In the genomic region with DNA sequence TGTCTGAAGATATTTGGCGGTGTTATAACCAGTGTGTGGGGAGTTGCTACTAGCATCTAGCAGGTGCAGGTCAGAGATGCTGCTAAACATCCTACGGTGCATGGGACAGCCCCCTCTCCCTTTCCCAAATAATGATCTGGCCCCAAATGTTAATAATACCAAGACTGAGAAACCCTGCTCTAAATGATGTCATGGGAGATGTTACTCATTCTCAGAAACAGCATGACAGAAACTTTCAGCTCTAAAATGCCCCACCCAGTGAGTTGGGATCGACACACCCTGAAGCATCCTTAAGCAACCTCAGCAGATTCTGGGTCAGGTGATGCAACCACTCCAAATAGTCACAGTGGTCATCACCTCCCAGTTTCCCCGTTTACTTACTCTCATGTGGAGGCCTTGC, we compare ENCODE assay signal across 1 cellular context.
TF ChIP-seq lines count a peak whose summit lies in the region.

No MANE protein-coding gene starts in this region.

TF ChIP-seq in GM12878, 131 proteins besides CTCF, POLR2A, EP300 and RAD21 (continued from another document):
- no peak for TF ChIP-seq PRDM15 (CRISPR knock-in tag; IDR thresholded peaks at IDR 0.05)
- no peak for TF ChIP-seq ELK1 (IDR thresholded peaks at IDR 0.05; ENCODE audit: low read depth, low read length)
- TF ChIP-seq RB1 (IDR thresholded peaks at IDR 0.05; ENCODE audit: borderline replicate concordance), result no peak
- no peak for TF ChIP-seq TARDBP (IDR thresholded peaks at IDR 0.05; ENCODE audit: borderline replicate concordance)
- no peak for TF ChIP-seq CBX5 (IDR thresholded peaks at IDR 0.05; ENCODE audit: low read depth)
- TF ChIP-seq CHD4 (IDR thresholded peaks at IDR 0.05), result no peak
- TF ChIP-seq PAX8 (IDR thresholded peaks at IDR 0.05), result no peak
- no peak for TF ChIP-seq USF2 (IDR thresholded peaks at IDR 0.05; ENCODE audit: borderline replicate concordance, low read depth, low read length)
- no peak for TF ChIP-seq NBN (IDR thresholded peaks at IDR 0.05)
- no peak for TF ChIP-seq ZZZ3 (IDR thresholded peaks at IDR 0.05; ENCODE audit: control insufficient read depth, insufficient read length, low read depth)
- TF ChIP-seq, protein P1, sequence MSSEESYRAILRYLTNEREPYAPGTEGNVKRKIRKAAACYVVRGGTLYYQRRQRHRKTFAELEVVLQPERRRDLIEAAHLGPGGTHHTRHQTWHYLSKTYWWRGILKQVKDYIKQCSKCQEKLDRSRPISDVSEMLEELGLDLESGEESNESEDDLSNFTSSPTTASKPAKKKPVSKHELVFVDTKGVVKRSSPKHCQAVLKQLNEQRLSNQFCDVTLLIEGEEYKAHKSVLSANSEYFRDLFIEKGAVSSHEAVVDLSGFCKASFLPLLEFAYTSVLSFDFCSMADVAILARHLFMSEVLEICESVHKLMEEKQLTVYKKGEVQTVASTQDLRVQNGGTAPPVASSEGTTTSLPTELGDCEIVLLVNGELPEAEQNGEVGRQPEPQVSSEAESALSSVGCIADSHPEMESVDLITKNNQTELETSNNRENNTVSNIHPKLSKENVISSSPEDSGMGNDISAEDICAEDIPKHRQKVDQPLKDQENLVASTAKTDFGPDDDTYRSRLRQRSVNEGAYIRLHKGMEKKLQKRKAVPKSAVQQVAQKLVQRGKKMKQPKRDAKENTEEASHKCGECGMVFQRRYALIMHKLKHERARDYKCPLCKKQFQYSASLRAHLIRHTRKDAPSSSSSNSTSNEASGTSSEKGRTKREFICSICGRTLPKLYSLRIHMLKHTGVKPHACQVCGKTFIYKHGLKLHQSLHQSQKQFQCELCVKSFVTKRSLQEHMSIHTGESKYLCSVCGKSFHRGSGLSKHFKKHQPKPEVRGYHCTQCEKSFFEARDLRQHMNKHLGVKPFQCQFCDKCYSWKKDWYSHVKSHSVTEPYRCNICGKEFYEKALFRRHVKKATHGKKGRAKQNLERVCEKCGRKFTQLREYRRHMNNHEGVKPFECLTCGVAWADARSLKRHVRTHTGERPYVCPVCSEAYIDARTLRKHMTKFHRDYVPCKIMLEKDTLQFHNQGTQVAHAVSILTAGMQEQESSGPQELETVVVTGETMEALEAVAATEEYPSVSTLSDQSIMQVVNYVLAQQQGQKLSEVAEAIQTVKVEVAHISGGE (CRISPR knock-in tag; IDR thresholded peaks at IDR 0.05), result no peak
- TF ChIP-seq BACH1 (IDR thresholded peaks at IDR 0.05; ENCODE audit: borderline replicate concordance), result no peak
- peak; percentile 57; the same call in 1 of the 2 replicates for TF ChIP-seq BCL11A (IDR thresholded peaks at IDR 0.05; ENCODE audit: low read depth, low read length)
- no peak for TF ChIP-seq ZNF24 (IDR thresholded peaks at IDR 0.05)
- TF ChIP-seq BMI1 (IDR thresholded peaks at IDR 0.05; ENCODE audit: borderline replicate concordance), result no peak
- no peak for TF ChIP-seq SREBF2 (IDR thresholded peaks at IDR 0.05; ENCODE audit: low read length)
- TF ChIP-seq STAT1 (conservative IDR thresholded peaks at IDR 0.05), result no peak
- peak; percentile 43; the same call in 1 of the 2 replicates for TF ChIP-seq RUNX3 (IDR thresholded peaks at IDR 0.05; ENCODE audit: low read length)
- TF ChIP-seq CHD1 (IDR thresholded peaks at IDR 0.05; ENCODE audit: low read depth, low read length), result no peak
- TF ChIP-seq, protein P2, sequence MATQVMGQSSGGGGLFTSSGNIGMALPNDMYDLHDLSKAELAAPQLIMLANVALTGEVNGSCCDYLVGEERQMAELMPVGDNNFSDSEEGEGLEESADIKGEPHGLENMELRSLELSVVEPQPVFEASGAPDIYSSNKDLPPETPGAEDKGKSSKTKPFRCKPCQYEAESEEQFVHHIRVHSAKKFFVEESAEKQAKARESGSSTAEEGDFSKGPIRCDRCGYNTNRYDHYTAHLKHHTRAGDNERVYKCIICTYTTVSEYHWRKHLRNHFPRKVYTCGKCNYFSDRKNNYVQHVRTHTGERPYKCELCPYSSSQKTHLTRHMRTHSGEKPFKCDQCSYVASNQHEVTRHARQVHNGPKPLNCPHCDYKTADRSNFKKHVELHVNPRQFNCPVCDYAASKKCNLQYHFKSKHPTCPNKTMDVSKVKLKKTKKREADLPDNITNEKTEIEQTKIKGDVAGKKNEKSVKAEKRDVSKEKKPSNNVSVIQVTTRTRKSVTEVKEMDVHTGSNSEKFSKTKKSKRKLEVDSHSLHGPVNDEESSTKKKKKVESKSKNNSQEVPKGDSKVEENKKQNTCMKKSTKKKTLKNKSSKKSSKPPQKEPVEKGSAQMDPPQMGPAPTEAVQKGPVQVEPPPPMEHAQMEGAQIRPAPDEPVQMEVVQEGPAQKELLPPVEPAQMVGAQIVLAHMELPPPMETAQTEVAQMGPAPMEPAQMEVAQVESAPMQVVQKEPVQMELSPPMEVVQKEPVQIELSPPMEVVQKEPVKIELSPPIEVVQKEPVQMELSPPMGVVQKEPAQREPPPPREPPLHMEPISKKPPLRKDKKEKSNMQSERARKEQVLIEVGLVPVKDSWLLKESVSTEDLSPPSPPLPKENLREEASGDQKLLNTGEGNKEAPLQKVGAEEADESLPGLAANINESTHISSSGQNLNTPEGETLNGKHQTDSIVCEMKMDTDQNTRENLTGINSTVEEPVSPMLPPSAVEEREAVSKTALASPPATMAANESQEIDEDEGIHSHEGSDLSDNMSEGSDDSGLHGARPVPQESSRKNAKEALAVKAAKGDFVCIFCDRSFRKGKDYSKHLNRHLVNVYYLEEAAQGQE (IDR thresholded peaks at IDR 0.05; ENCODE audit: low read depth, low read length), result no peak
- no peak for TF ChIP-seq PBX3 (IDR thresholded peaks at IDR 0.05; ENCODE audit: insufficient replicate concordance, low read depth, low read length)
- no peak for TF ChIP-seq MYC (IDR thresholded peaks at IDR 0.05; ENCODE audit: insufficient read depth, insufficient read length, insufficient replicate concordance, low read length, severe bottlenecking)
- TF ChIP-seq ZNF384 (IDR thresholded peaks at IDR 0.05; ENCODE audit: borderline replicate concordance, low read depth, low read length), result no peak
- no peak for TF ChIP-seq FOXK2 (IDR thresholded peaks at IDR 0.05)
- TF ChIP-seq STAT3 (IDR thresholded peaks at IDR 0.05; ENCODE audit: low read depth, low read length), result no peak
- peak; percentile 85 for TF ChIP-seq ATF7 (IDR thresholded peaks at IDR 0.05; ENCODE audit: low read depth)
- TF ChIP-seq SUPT20H (IDR thresholded peaks at IDR 0.05; ENCODE audit: borderline replicate concordance, control insufficient read depth, low read depth, low read length), result no peak
